Comparison of ENCODE assay signal across 9 cellular contexts in genomic region chr2:85577063-85577385, GRCh38. TPM values are rescaled to one million over a fixed set of nuclear protein-coding genes. Genes with fewer than 3 reads are reported as not detected.
DNase-seq lines count a peak whose midpoint lies in the region; ATAC-seq and TF ChIP-seq lines count a peak whose summit lies in the region.
"Had no signal": no experiment of that assay in that cellular context is flagged by ENCODE, and none has a peak within 500 bp of the region (broad histone marks: within the 10 kb centered on the region; RNA-seq: fewer than 3 reads in every experiment).

No MANE protein-coding gene starts in this region.

- H3K9me3 Mint-ChIP-seq in brain: no peaks in the 10 kb centered on the region

- peaks cover 28% of the 10 kb centered on the region for H3K4me1 Mint-ChIP-seq in brain

- H3K9me3 ChIP-seq in left ventricle myocardium inferior (replicated peaks) (no peaks in the 10 kb centered on the region), heart left ventricle (no peaks in the 10 kb centered on the region), muscle layer of duodenum (ENCODE audit: control insufficient read depth in 1 of 2, low read length in 2 of 2) (no peaks in the 10 kb centered on the region), uterus (no peaks in the 10 kb centered on the region)

- H3K36me3 ChIP-seq in left ventricle myocardium inferior (no peaks in the 10 kb centered on the region), heart left ventricle (peaks cover 0 to 7% (median 0%) of the 10 kb centered on the region in 9 donors), muscle layer of duodenum (ENCODE audit: control insufficient read depth in 1 of 2, insufficient read depth in 2 of 2, low read length in 2 of 2) (no peaks in the 10 kb centered on the region), uterus (no peaks in the 10 kb centered on the region)

- H3K4me3 ChIP-seq in left ventricle myocardium inferior (peak overlapping the region; percentile 47), heart left ventricle (peak overlapping the region in 5 of 12 donors; percentile 28 to 60 (median 50)), muscle layer of duodenum (ENCODE audit: low read depth in 1 of 2, low read length in 2 of 2) (peak overlapping the region in 1 of 2 donors; percentile 56), uterus (no peak overlapping the region)

- TF ChIP-seq CTCF in left ventricle myocardium inferior (IDR thresholded peaks at IDR 0.05; ENCODE audit: borderline replicate concordance) (no peak), heart left ventricle (IDR thresholded peaks at IDR 0.05) (no peak), brain (conservative IDR thresholded peaks at IDR 0.05) (no peak), uterus (IDR thresholded peaks at IDR 0.05) (no peak)

- no peak for ATAC-seq in heart left ventricle

- H3K4me1 ChIP-seq in left ventricle myocardium inferior (peaks cover 26% of the 10 kb centered on the region), heart left ventricle (peaks cover 0 to 40% (median 18%) of the 10 kb centered on the region in 12 donors), muscle layer of duodenum (ENCODE audit: control insufficient read depth in 1 of 2, insufficient read depth in 2 of 2, low read length in 2 of 2) (peaks cover 0 to 11% of the 10 kb centered on the region in 2 donors), uterus (no peaks in the 10 kb centered on the region)

- TF ChIP-seq POLR2A in heart left ventricle (IDR thresholded peaks at IDR 0.05) (no peak), uterus (IDR thresholded peaks at IDR 0.05) (no peak)

- H3K36me3 Mint-ChIP-seq in brain: no peaks in the 10 kb centered on the region

- no peaks in the 10 kb centered on the region for H3K27me3 ChIP-seq in left ventricle myocardium inferior (ENCODE audit: low read depth)
- H3K27me3 ChIP-seq in heart left ventricle: no peaks in the 10 kb centered on the region
- no peaks in the 10 kb centered on the region for H3K27me3 ChIP-seq in muscle layer of duodenum (ENCODE audit: low read depth, low read length)
- H3K27me3 ChIP-seq in uterus: no peaks in the 10 kb centered on the region

- intact Hi-C loops in left ventricle myocardium inferior (cut with micrococcal nuclease): no loop called here
- intact Hi-C loops in heart left ventricle (cut with DNase I): no loop called here
- intact Hi-C loops in uterus (cut with DNase I; ENCODE audit: low total_unique reads): no loop called here

- peak overlapping the region; percentile 72 for H3K27ac ChIP-seq in left ventricle myocardium inferior (replicated peaks)
- peak overlapping the region in 5 of 12 donors; percentile 63 to 90 (median 69) for H3K27ac ChIP-seq in heart left ventricle
- H3K27ac ChIP-seq in muscle layer of duodenum (ENCODE audit: low read length): peak overlapping the region; percentile 93
- H3K27ac ChIP-seq in uterus: peak overlapping the region; percentile 47 to 70

- no peak overlapping the region for H3K4me3 Mint-ChIP-seq in brain

- peaks cover 65% of the 10 kb centered on the region for H3K27me3 Mint-ChIP-seq in brain

- H3K27ac Mint-ChIP-seq in brain: peak overlapping the region in 3 of 5 experiments; percentile 83 to 96 (median 88)

- WGBS in heart left ventricle, 4 donors: 74 to 79% (median 77%) methylated on average over 3 of the region's 3 CpGs

- no peak for DNase-seq in left ventricle myocardium inferior
- no peak for DNase-seq in heart left ventricle
- no peak for DNase-seq in uterus
- DNase-seq in COLO829 (ENCODE audit: low spot score): no peak
- DNase-seq in DMS153 treated with DMSO at 0.1 percent for 48 hours (lab: John Stamatoyannopoulos, UW; ENCODE audit: unreplicated experiment): no peak
- DNase-seq in iPS-NIHi7 (ENCODE audit: extremely low spot score): no peak
- DNase-seq: NCI-H1092 treated with DMSO at 0.1 percent for 48 hours had no signal

RNA-seq across cellular contexts. Expression of gene VAMP8, which starts 0.4 kb away (rescaled TPM):
- total RNA-seq in left ventricle myocardium inferior (15.5 TPM), heart left ventricle (100 to 1,000 TPM in 1 of 9 donors, 10 to 100 TPM in 4, 1 to 10 TPM in 4; 5.4 to 103 (median 10.1) TPM), uterus (10 to 100 TPM in 1 of 4 donors, 1 to 10 TPM in 2, not detected in 1; 1.3 to 12.3 (median 5.2) TPM)
- polyA plus RNA-seq in heart left ventricle (10 to 100 TPM; 13.8 to 21.7 TPM), brain (ENCODE audit: insufficient read depth, low read depth, low replicate concordance) (14.1 TPM)

RNA-seq across cellular contexts. Expression of gene VAMP5, which starts 7.2 kb away (rescaled TPM):
- total RNA-seq in left ventricle myocardium inferior: 47.3 TPM
- 100 to 1,000 TPM in 1 of 9 donors, 10 to 100 TPM in 8; 21.0 to 186 (median 36.6) TPM for total RNA-seq in heart left ventricle
- 10 to 100 TPM; 65.4 to 81.9 TPM for polyA plus RNA-seq in heart left ventricle
- polyA plus RNA-seq in brain (ENCODE audit: insufficient read depth, low read depth, low replicate concordance): 37.0 TPM
- 100 to 1,000 TPM in 2 of 4 donors, 10 to 100 TPM in 2; 25.6 to 197 (median 99.5) TPM for total RNA-seq in uterus

RNA-seq across cellular contexts. Expression of gene GGCX, which starts 15.7 kb away (rescaled TPM):
- total RNA-seq in left ventricle myocardium inferior (25.5 TPM), heart left ventricle (10 to 100 TPM; 13.2 to 30.7 (median 20.8) TPM), uterus (10 to 100 TPM; 14.1 to 54.1 (median 37.9) TPM)
- polyA plus RNA-seq in heart left ventricle (10 to 100 TPM; 12.6 to 28.7 TPM), brain (ENCODE audit: insufficient read depth, low read depth, low replicate concordance) (33.4 TPM)

RNA-seq across cellular contexts. Expression of gene RNF181, which starts 18.5 kb away (rescaled TPM):
- total RNA-seq in left ventricle myocardium inferior (89.2 TPM), heart left ventricle (100 to 1,000 TPM in 4 of 9 donors, 10 to 100 TPM in 5; 77.7 to 208 (median 92.0) TPM), uterus (100 to 1,000 TPM in 2 of 4 donors, 10 to 100 TPM in 2; 53.0 to 362 (median 175) TPM)
- polyA plus RNA-seq in heart left ventricle (100 to 1,000 TPM; 165 to 235 TPM), brain (ENCODE audit: insufficient read depth, low read depth, low replicate concordance) (145 TPM)

RNA-seq across cellular contexts. Expression of gene TMEM150A, which starts 25.5 kb away (rescaled TPM):
- total RNA-seq in left ventricle myocardium inferior (10.1 TPM), heart left ventricle (10 to 100 TPM in 5 of 9 donors, 1 to 10 TPM in 4; 6.4 to 20.8 (median 11.5) TPM), uterus (10 to 100 TPM in 1 of 4 donors, 1 to 10 TPM in 2, not detected in 1; 2.6 to 24.1 (median 7.8) TPM)
- polyA plus RNA-seq in heart left ventricle (10 to 100 TPM; 10.5 to 14.1 TPM), brain (ENCODE audit: insufficient read depth, low read depth, low replicate concordance) (5.6 TPM)
